Comparison of ENCODE assay signal across 7 cellular contexts in genomic region chr18:77114564-77115391, GRCh38. TPM values are rescaled to one million over a fixed set of nuclear protein-coding genes. Genes with fewer than 3 reads are reported as not detected.
DNase-seq lines count a peak whose midpoint lies in the region; ATAC-seq, FAIRE-seq and TF ChIP-seq lines count a peak whose summit lies in the region.

No MANE protein-coding gene starts in this region.

- no peaks in the 10 kb centered on the region for H3K27me3 Mint-ChIP-seq in mesothelial cell of epicardium (ENCODE audit: low read depth)

- DNase-seq in RPMI7951 (ENCODE audit: low read depth) (peak; percentile 99), dermis blood vessel endothelial cell (peak; percentile 86), mesothelial cell of epicardium (ENCODE audit: low spot score in 2 of 2, unreplicated experiment in 2 of 2) (no peak), urothelium cell line (ENCODE audit: low spot score) (no peak), NCI-H2029 (lab: John Stamatoyannopoulos, UW) (no peak)

- H3K27ac Mint-ChIP-seq in mesothelial cell of epicardium: peak overlapping the region; percentile 61

- ATAC-seq in GM18867 (IDR thresholded peaks at IDR 0.05; ENCODE audit: unreplicated experiment) (peak; percentile 57), HG03045 (IDR thresholded peaks at IDR 0.05; ENCODE audit: unreplicated experiment) (peak; percentile 77)

- no peak overlapping the region for H3K4me3 Mint-ChIP-seq in mesothelial cell of epicardium

- H3K4me1 Mint-ChIP-seq in mesothelial cell of epicardium: peaks cover 19% of the 10 kb centered on the region

- TF ChIP-seq CTCF in mesothelial cell of epicardium (IDR thresholded peaks at IDR 0.05; ENCODE audit: unreplicated experiment): no peak

- H3K36me3 Mint-ChIP-seq in mesothelial cell of epicardium: peaks cover 5% of the 10 kb centered on the region

- no peaks in the 10 kb centered on the region for H3K9me3 Mint-ChIP-seq in mesothelial cell of epicardium

- peak; percentile 82 for FAIRE-seq in urothelium cell line (lab: Jason Lieb, UNC)

RNA-seq across cellular contexts. Expression of gene MBP, which starts 17.8 kb away (rescaled TPM):
- 9.5 and 15.6 TPM in 2 replicates for total RNA-seq in RPMI7951 (2014; rRNA removed; shearing (Covaris generic))
- total RNA-seq in dermis blood vessel endothelial cell (5.6 and 6.3 TPM in 2 replicates), mesothelial cell of epicardium (19.1 to 20.8 TPM (median 20.6 TPM) in 3 replicates)

Comparison
In these comparisons a context has a peak if more than half of its experiments do, and no peak if none do; other contexts are left out.
1. DNase-seq: peak in RPMI7951 (single experiment) and dermis blood vessel endothelial cell (single experiment); none in mesothelial cell of epicardium (0 of 2), urothelium cell line (single experiment) and NCI-H2029 (single experiment).